ENCODE assay signal across 8 cellular contexts in the genomic region with DNA sequence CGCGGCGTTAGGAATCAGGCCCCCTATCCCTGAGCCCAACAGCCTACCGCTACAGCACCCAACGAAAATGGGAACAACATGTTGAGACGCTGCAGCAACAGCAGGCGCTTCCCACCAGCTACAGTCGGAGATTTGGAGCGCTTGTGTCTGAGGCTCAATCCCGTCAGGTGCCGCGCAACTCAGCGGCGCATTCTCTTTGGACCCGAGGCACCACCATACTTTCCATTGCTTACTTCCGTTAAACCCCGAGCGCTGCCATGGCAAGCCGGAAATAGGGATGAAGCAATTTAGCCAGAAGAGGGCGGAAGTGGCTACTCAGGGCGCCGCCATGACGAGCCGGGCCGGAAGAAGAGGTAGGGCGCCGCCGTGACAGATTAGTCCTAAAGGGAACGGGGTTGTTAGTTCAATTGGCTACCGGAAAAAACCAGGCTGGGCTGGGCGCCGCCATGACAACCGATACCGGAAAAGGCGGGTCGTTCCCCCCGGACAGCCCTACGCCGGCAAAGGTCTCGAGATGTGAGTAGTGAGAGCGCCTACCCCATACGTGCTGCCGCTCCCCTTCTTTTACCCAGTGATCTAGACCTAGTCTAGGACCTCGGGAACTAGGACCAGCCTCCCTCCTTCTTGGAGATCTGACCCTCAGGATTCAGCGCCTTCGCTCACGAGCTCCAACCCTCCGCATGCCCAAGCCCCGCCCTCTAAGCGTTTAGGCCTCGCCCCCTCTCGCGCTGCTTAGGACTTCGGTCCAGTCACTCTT. TPM values are rescaled to one million over a fixed set of nuclear protein-coding genes. Genes with fewer than 3 reads are reported as not detected.
DNase-seq lines count a peak whose midpoint lies in the region; ATAC-seq, FAIRE-seq and TF ChIP-seq lines count a peak whose summit lies in the region.

A gene with protein sequence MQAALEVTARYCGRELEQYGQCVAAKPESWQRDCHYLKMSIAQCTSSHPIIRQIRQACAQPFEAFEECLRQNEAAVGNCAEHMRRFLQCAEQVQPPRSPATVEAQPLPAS (plus strand): TSS at position 476 of the 757 bp plus-strand sequence. CDS start 39 bp downstream, at position 515.

- H3K4me2 ChIP-seq in OCI-LY3 (ENCODE audit: low read length) = peak within 1 kb of the TSS; percentile 93

- POLR2A ChIA-PET in Caco-2 (lab: Charles Lee) = interaction anchor here (1.0 to 2.2 kb wide), 4 partner anchors 7 to 142 kb away, joined by 3 to 13 read pairs (median 4); a partner anchor contains a TSS

- peak within 1 kb of the TSS; percentile 96 for H3K9ac ChIP-seq in OCI-LY3 (ENCODE audit: low read length)

- peak within 1 kb of the TSS; percentile 93 for H2AFZ ChIP-seq in OCI-LY3 (ENCODE audit: low read depth, low read length)

- CTCF ChIA-PET in Caco-2 (lab: Charles Lee) = interaction anchor here (0.7 to 1.2 kb wide), 7 partner anchors 39 to 697 kb away, joined by 3 to 8 read pairs (median 3); no protein-coding TSS in a partner anchor

- H3K4me1 ChIP-seq in Caco-2 = peaks cover 13% of the 10 kb centered on the region
- peaks cover 17% of the 10 kb centered on the region for H3K4me1 ChIP-seq in OCI-LY3 (ENCODE audit: low read length)
- H3K4me1 ChIP-seq in mesodermal cell (ENCODE audit: control insufficient read depth, insufficient read depth, low read length, poor library complexity, severe bottlenecking) = peaks cover 6% of the 10 kb centered on the region

- no peaks in the 10 kb centered on the region for H3K9me3 ChIP-seq in Caco-2
- no peaks in the 10 kb centered on the region for H3K9me3 ChIP-seq in OCI-LY3 (ENCODE audit: insufficient read depth, low read length)
- no peaks in the 10 kb centered on the region for H3K9me3 ChIP-seq in mesodermal cell (ENCODE audit: control insufficient read depth, low read length)

- DNase-seq in Caco-2 = peak; percentile 95 to 96
- peak; percentile 52 to 96 (median 91) for DNase-seq in HUDEP-2 (lab: John Stamatoyannopoulos, UW; ENCODE audit: unreplicated experiment in 76 of 76)
- DNase-seq in activated CD8-positive, alpha-beta memory T cell treated with anti-CD3 and anti-CD28 coated beads, Interleukin-2, amount 50 U/mL, for 4 hours = peak; percentile 90
- DNase-seq in stimulated activated CD8-positive, alpha-beta memory T cell treated with anti-CD3 and anti-CD28 coated beads, Interleukin-15, amount 100 ng/mL, for 24 hours (ENCODE audit: low read depth) = peak; percentile 71

- H3K27me3 ChIP-seq in Caco-2 (replicated peaks; ENCODE audit: control insufficient read depth, insufficient read depth, low read length) = no peaks in the 10 kb centered on the region
- H3K27me3 ChIP-seq in OCI-LY3 (ENCODE audit: low read depth, low read length) = no peaks in the 10 kb centered on the region

- intact Hi-C loops in Caco-2 (cut with micrococcal nuclease; ENCODE audit: unreplicated experiment) = loop anchor here (1.0 to 10.0 kb wide), 4 partner anchors 42 to 690 kb away; a partner anchor contains a TSS

- no peak for TF ChIP-seq CTCF in Caco-2 (IDR thresholded peaks at IDR 0.05; ENCODE audit: insufficient read depth in 1 of 2, low read depth in 1 of 2, low read length in 1 of 2, severe bottlenecking in 1 of 2, unreplicated experiment in 1 of 2)
- TF ChIP-seq CTCF in OCI-LY3 (IDR thresholded peaks at IDR 0.05; ENCODE audit: low read depth, low read length) = no peak; the same call in 1 of the 2 replicates

- peak; percentile 90 for FAIRE-seq in endometrium (lab: Jason Lieb, UNC)

- 0% methylated on average over 44 to 53 of the region's 54 CpGs for WGBS in mesodermal cell (ENCODE audit: insufficient coverage in 2 of 2), 2 experiments

- peaks cover 8% of the 10 kb centered on the region for H3K4me1 Mint-ChIP-seq in Caco-2 (ENCODE audit: low read depth, unreplicated experiment)

- peak; percentile 87 for ATAC-seq in GM21390 (IDR thresholded peaks at IDR 0.05; ENCODE audit: unreplicated experiment)

- H3K4me3 Mint-ChIP-seq in Caco-2 (ENCODE audit: unreplicated experiment) = peak within 1 kb of the TSS; percentile 80

- H3K27ac ChIP-seq in OCI-LY3 (ENCODE audit: low read length) (peak within 1 kb of the TSS; percentile 90), mesodermal cell (ENCODE audit: low read depth, low read length, severe bottlenecking) (peak within 1 kb of the TSS; percentile 96)

- H3K79me2 ChIP-seq in OCI-LY3 (ENCODE audit: low read length) = peaks cover 18% of the 10 kb centered on the region

- peaks cover 2% of the 10 kb centered on the region; the same call in 1 of the 2 replicates for H3K36me3 ChIP-seq in Caco-2 (ENCODE audit: control insufficient read depth, insufficient read depth, low read length)
- peaks cover 3% of the 10 kb centered on the region for H3K36me3 ChIP-seq in OCI-LY3 (replicated peaks; ENCODE audit: low read depth, low read length)
- H3K36me3 ChIP-seq in mesodermal cell (ENCODE audit: control insufficient read depth, insufficient read depth, low read length) = peaks cover 24% of the 10 kb centered on the region

- peak within 1 kb of the TSS; percentile 97 for H3K27ac Mint-ChIP-seq in Caco-2 (ENCODE audit: unreplicated experiment)

- no peaks in the 10 kb centered on the region for H4K20me1 ChIP-seq in OCI-LY3 (ENCODE audit: insufficient read depth, low read length)

- H3K9me3 Mint-ChIP-seq in Caco-2 (ENCODE audit: unreplicated experiment) = no peaks in the 10 kb centered on the region

- peak within 1 kb of the TSS; percentile 67 for H3K4me3 ChIP-seq in Caco-2 (ENCODE audit: low read depth, low read length)
- peak within 1 kb of the TSS; percentile 91 for H3K4me3 ChIP-seq in OCI-LY3 (ENCODE audit: low read length)
- peak within 1 kb of the TSS; percentile 60 for H3K4me3 ChIP-seq in mesodermal cell (ENCODE audit: extremely low read depth, insufficient read depth, low read length, poor library complexity, severe bottlenecking)

- H3K36me3 Mint-ChIP-seq in Caco-2 (ENCODE audit: insufficient read depth, unreplicated experiment) = peaks cover 35% of the 10 kb centered on the region

- H3K27me3 Mint-ChIP-seq in Caco-2 (ENCODE audit: insufficient read depth, unreplicated experiment) = no peaks in the 10 kb centered on the region

- BruUV-seq in Caco-2 (replicated peaks; lab: Mats Ljungman, UMichigan) = no TSS peak

RNA-seq across cellular contexts. Expression of the gene that starts here (rescaled TPM):
- 50.7 and 56.0 TPM in 2 replicates for total RNA-seq in Caco-2 (2022)
- polyA plus RNA-seq in mesodermal cell (2013, experiment 1 of 2) = 41.8 TPM
- 33.4 TPM for polyA plus RNA-seq in mesodermal cell (2013, experiment 2 of 2)

Comparison
In these comparisons a context has a peak if more than half of its experiments do, and no peak if none do; other contexts are left out.
1. Peak in every context shown above with its lines: DNase-seq, ATAC-seq, H3K4me3 ChIP-seq and H3K27ac ChIP-seq.